ENCODE assay signal across 18 cellular contexts in the genomic region with DNA sequence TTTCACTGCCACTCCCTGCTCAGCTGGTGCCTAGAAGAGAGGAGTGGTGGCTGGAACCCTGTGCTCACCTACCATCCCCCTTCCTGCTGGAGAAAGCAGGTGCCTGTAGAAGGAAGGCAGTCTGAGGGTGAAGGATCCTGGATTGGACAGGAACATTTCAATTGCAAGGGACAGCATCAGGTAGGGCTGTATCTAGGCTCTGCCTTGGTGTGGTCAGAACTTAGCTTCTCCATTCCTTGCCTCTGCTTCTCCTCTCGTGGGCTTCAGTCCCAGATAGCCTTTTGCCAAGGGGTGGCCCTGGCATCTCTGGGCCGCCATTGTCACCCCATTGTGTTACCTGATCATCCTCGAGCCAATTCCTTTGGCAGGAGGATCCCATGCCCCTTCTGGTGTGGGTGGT.
"Had no signal": no experiment of that assay in that cellular context is flagged by ENCODE, and none has a peak within 500 bp of the region (broad histone marks: within the 10 kb centered on the region; RNA-seq: fewer than 3 reads in every experiment).

No MANE protein-coding gene starts in this region.

- H3K4me3 ChIP-seq: K562 had no signal

- DNase-seq: MV-4-11, NCI-H1092, NCI-H1105 treated with DMSO at 0.1 percent for 48 hours, NCI-H1417 treated with DMSO at 0.1 percent for 48 hours, NCI-H146, NCI-H1694 treated with DMSO at 0.1 percent for 48 hours, NCI-H1930, NCI-H2081, NCI-H2107, NCI-H524 treated with DMSO at 0.1 percent for 48 hours, NCI-H69, NCI-H774, Right ventricle myocardium superior, RPMI8226 had no signal

- H3K4me2 ChIP-seq: KMS-11 had no signal

- H3K27ac ChIP-seq: KMS-11 had no signal

- FAIRE-seq: K562, RCC 7860 had no signal

- ATAC-seq: K562, SK-N-SH treated with all-trans-retinoic acid at 6 μM for 48 hours had no signal

- H3K9ac ChIP-seq: KMS-11 had no signal
